Comparison of ENCODE assay signal across 1 cellular context in the genomic region with DNA sequence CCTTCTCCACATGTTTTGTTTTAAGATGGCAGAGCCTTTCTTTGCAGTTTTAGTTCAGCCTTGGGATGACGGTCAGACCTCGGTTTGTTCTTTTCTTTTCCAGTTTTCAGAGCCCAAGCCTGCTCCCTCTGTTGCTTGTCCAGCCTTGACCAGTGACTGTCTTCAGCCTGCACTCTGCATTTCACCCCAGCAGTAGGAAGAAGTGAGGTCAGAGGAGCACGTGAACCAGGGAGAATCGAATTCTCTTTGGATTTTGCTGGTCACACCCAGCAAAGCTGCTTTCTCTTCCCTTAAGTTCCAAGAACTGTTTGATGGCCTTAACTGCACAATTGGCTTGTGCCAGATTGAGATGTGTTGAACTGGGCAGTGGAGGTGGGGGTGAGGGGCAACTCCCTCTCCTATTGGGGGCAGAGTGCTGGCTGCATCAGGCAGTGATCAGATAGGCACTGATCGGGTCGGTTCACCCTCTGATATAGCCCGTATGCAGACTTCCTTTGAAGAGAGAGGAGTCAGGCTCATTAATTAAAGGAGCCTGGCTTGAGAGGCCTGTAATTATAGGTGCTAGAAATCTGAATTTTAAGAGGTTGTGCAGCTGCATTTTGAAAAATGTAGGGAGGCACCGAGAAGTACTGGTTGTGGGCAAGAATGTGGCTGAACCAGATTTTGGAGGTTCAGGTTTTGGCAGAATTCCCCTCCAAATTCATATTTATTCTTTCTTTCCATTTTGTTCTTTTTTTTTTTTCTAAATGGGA.
TF ChIP-seq lines count a peak whose summit lies in the region.

No MANE protein-coding gene starts in this region.

TF ChIP-seq in K562, 482 proteins besides CTCF, POLR2A, EP300 and RAD21:
- TF ChIP-seq SREBF2 (CRISPR knock-in tag; IDR thresholded peaks at IDR 0.05) (no peak), MYBL2 (IDR thresholded peaks at IDR 0.05; ENCODE audit: low read depth) (0 out of 2 replicates have a peak, but pooled peaks have one; percentile 18), MYBL2 (CRISPR knock-in tag; IDR thresholded peaks at IDR 0.05; ENCODE audit: borderline replicate concordance) (no peak), L3MBTL2 (IDR thresholded peaks at IDR 0.05) (0 out of 2 replicates have a peak, but pooled peaks have one; percentile 27), GABPB2 (CRISPR knock-in tag; conservative IDR thresholded peaks at IDR 0.05) (no peak)
